Comparison of ENCODE assay signal across 8 cellular contexts in genomic region chr7:39624202-39624807, GRCh38. TPM values are rescaled to one million over a fixed set of nuclear protein-coding genes. Genes with fewer than 3 reads are reported as not detected.
A peak's percentile ranks its signal among the peaks of the same experiment; 100 is the strongest.
DNase-seq lines count a peak whose midpoint lies in the region; ATAC-seq lines count a peak whose summit lies in the region.

No MANE protein-coding gene starts in this region.

- H3K27me3 ChIP-seq in BLaER1 (no peaks in the 10 kb centered on the region), SJCRH30 (no peaks in the 10 kb centered on the region), mucosa of rectum (ENCODE audit: control insufficient read depth in 2 of 2, insufficient read depth in 2 of 2, low read length in 2 of 2) (no peaks in the 10 kb centered on the region), aorta (ENCODE audit: control insufficient read depth in 1 of 2, insufficient read depth in 2 of 2, low read length in 1 of 2) (no peaks in the 10 kb centered on the region)

- H3K4me1 ChIP-seq in BLaER1 (peaks cover 36% of the 10 kb centered on the region), SJCRH30 (peaks cover 4% of the 10 kb centered on the region; the same call in 1 of the 2 replicates), mucosa of rectum (ENCODE audit: control insufficient read depth in 2 of 2, insufficient read depth in 2 of 2, low read length in 2 of 2) (peaks cover 10 to 15% of the 10 kb centered on the region in 2 donors), aorta (ENCODE audit: control insufficient read depth in 1 of 2, insufficient read depth in 2 of 2, low read length in 2 of 2) (peaks cover 0 to 1% of the 10 kb centered on the region in 2 donors)

- H3K4me3 ChIP-seq in BLaER1 (peak overlapping the region; percentile 96), SJCRH30 (peak overlapping the region; percentile 99), mucosa of rectum (ENCODE audit: low read length in 2 of 2) (peak overlapping the region; percentile 83 to 88), aorta (ENCODE audit: low read length in 2 of 2) (peak overlapping the region; percentile 72 to 93)

- 5 to 6% methylated on average over 11 of the region's 11 CpGs for WGBS in aorta, 2 donors

- peaks cover 42% of the 10 kb centered on the region for H4K20me1 ChIP-seq in BLaER1

- H3K4me2 ChIP-seq in BLaER1: peak overlapping the region; percentile 99

- H3K27ac ChIP-seq in BLaER1 (peak overlapping the region; percentile 90), SJCRH30 (no peak overlapping the region; the same call in 1 of the 2 replicates), mucosa of rectum (ENCODE audit: low read depth in 2 of 2, low read length in 2 of 2) (peak overlapping the region; percentile 86 to 88), aorta (ENCODE audit: low read depth in 1 of 2, low read length in 2 of 2) (no peak overlapping the region)

- H3K36me3 ChIP-seq in BLaER1: 0 out of 2 replicates have a peak, but pooled peaks cover 9% of the 10 kb centered on the region
- no peaks in the 10 kb centered on the region for H3K36me3 ChIP-seq in SJCRH30
- H3K36me3 ChIP-seq in mucosa of rectum (ENCODE audit: control insufficient read depth in 2 of 2, insufficient read depth in 2 of 2, low read length in 2 of 2): no peaks in the 10 kb centered on the region
- H3K36me3 ChIP-seq in aorta (ENCODE audit: control insufficient read depth in 1 of 2, insufficient read depth in 2 of 2, low read length in 1 of 2): no peaks in the 10 kb centered on the region

- DNase-seq in H4 (ENCODE audit: low spot score): peak; percentile 33
- peak; percentile 17 to 48 for DNase-seq in SJCRH30
- DNase-seq in dermis blood vessel endothelial cell: peak; percentile 50
- DNase-seq in aorta: no peak
- no peak for DNase-seq in GM19240 (ENCODE audit: insufficient read length, low spot score)

- intact Hi-C loops in aorta (cut with DNase I): loop anchor here in 1 of 2 donors (5.0 kb wide), 2 partner anchors 42 to 108 kb away; no protein-coding TSS in a partner anchor

- ATAC-seq in aorta (ENCODE audit: low FRiP score) (no peak), HG03139 (IDR thresholded peaks at IDR 0.05; ENCODE audit: unreplicated experiment) (no peak)

- H3K9ac ChIP-seq in BLaER1: peak overlapping the region; percentile 90
- H3K9ac ChIP-seq in mucosa of rectum (ENCODE audit: low read depth in 1 of 2, low read length in 2 of 2): peak overlapping the region; percentile 76 to 86

- H3K9me3 ChIP-seq in BLaER1 (no peaks in the 10 kb centered on the region), SJCRH30 (replicated peaks) (no peaks in the 10 kb centered on the region), mucosa of rectum (ENCODE audit: control insufficient read depth in 2 of 2, low read length in 2 of 2) (no peaks in the 10 kb centered on the region), aorta (ENCODE audit: control insufficient read depth, low read length) (no peaks in the 10 kb centered on the region)

RNA-seq across cellular contexts. Expression of gene RALA, which starts 0.9 kb away (rescaled TPM):
- 15.4 and 19.6 TPM in 2 replicates for total RNA-seq in H4 (2014; rRNA removed; shearing (Covaris generic))
- 19.8 and 20.2 TPM in 2 replicates for total RNA-seq in SJCRH30 (2014; rRNA removed; shearing (Covaris generic))
- 36.9 and 49.4 TPM in 2 replicates for total RNA-seq in dermis blood vessel endothelial cell
- 10 to 100 TPM; 16.4 to 22.1 TPM for total RNA-seq in aorta
- 10 to 100 TPM in 1 of 2 donors, 1 to 10 TPM in 1; 9.6 to 27.2 TPM for polyA plus RNA-seq in aorta

RNA-seq across cellular contexts. Expression of gene YAE1, which starts 58.1 kb away (rescaled TPM):
- 56.8 and 85.4 TPM in 2 replicates for total RNA-seq in H4 (2014; rRNA removed; shearing (Covaris generic))
- total RNA-seq in SJCRH30 (2014; rRNA removed; shearing (Covaris generic)): 35.1 and 38.6 TPM in 2 replicates
- 16.2 and 22.3 TPM in 2 replicates for total RNA-seq in dermis blood vessel endothelial cell
- 10 to 100 TPM; 14.6 to 20.8 TPM for total RNA-seq in aorta
- polyA plus RNA-seq in aorta: 10 to 100 TPM; 15.8 to 21.4 TPM

Comparison
In these comparisons a context has a peak if more than half of its experiments do, and no peak if none do; other contexts are left out.
1. H3K27ac ChIP-seq: peak in BLaER1 (single experiment) and mucosa of rectum (2 of 2); none in SJCRH30 (single experiment) and aorta (0 of 2).
2. DNase-seq: peak in H4 (single experiment), SJCRH30 (2 of 2) and dermis blood vessel endothelial cell (single experiment); none in aorta (0 of 2) and GM19240 (single experiment).
3. Peak in every context shown above with its lines, with median percentiles within 50 percentile points of each other: H3K4me3 ChIP-seq.